8 cellular contexts compared by ENCODE assay signal in genomic region chr6:87151471-87151785, GRCh38. TPM values are rescaled to one million over a fixed set of nuclear protein-coding genes. Genes with fewer than 3 reads are reported as not detected.
DNase-seq lines count a peak whose midpoint lies in the region; ATAC-seq and TF ChIP-seq lines count a peak whose summit lies in the region.

No MANE protein-coding gene starts in this region.

- no peaks in the 10 kb centered on the region for H3K9me3 Mint-ChIP-seq in activated CD8-positive, alpha-beta memory T cell treated with anti-CD3 and anti-CD28 coated beads, Interleukin-2, amount 10 ng/mL, durations not matched to agents 7 days and 5 days (ENCODE audit: low read depth)
- no peaks in the 10 kb centered on the region for H3K9me3 Mint-ChIP-seq in activated naive CD8-positive, alpha-beta T cell treated with anti-CD3 and anti-CD28 coated beads, Interleukin-2, amount 50 U/mL, for 24 hours

- no peaks in the 10 kb centered on the region for H3K27me3 Mint-ChIP-seq in activated CD8-positive, alpha-beta memory T cell treated with anti-CD3 and anti-CD28 coated beads, Interleukin-2, amount 10 ng/mL, durations not matched to agents 7 days and 5 days
- H3K27me3 Mint-ChIP-seq in activated naive CD8-positive, alpha-beta T cell treated with anti-CD3 and anti-CD28 coated beads, Interleukin-2, amount 50 U/mL, for 24 hours, result no peaks in the 10 kb centered on the region

- no peak for DNase-seq in activated CD8-positive, alpha-beta memory T cell treated with anti-CD3 and anti-CD28 coated beads, Interleukin-2, amount 10 ng/mL, durations not matched to agents 7 days and 5 days
- DNase-seq in activated CD8-positive, alpha-beta memory T cell treated with anti-CD3 and anti-CD28 coated beads for 24 hours, result no peak
- no peak for DNase-seq in activated naive CD8-positive, alpha-beta T cell treated with anti-CD3 and anti-CD28 coated beads, Interleukin-2, amount 50 U/mL, for 24 hours
- DNase-seq in left lung, result no peak
- no peak for DNase-seq in NCI-H2171 treated with DMSO at 0.1 percent for 48 hours (lab: John Stamatoyannopoulos, UW)

- H3K4me3 ChIP-seq in left lung (peak overlapping the region; percentile 62 to 64), thymus (ENCODE audit: low read length) (peak overlapping the region; percentile 73)

- H3K27me3 ChIP-seq in left lung (no peaks in the 10 kb centered on the region), thymus (ENCODE audit: control insufficient read depth, insufficient read depth) (no peaks in the 10 kb centered on the region)

- no peak for TF ChIP-seq CTCF in left lung (IDR thresholded peaks at IDR 0.05)

- peak overlapping the region; percentile 78 for H3K4me3 Mint-ChIP-seq in activated CD8-positive, alpha-beta memory T cell treated with anti-CD3 and anti-CD28 coated beads, Interleukin-2, amount 10 ng/mL, durations not matched to agents 7 days and 5 days
- peak overlapping the region; percentile 91 for H3K4me3 Mint-ChIP-seq in activated naive CD8-positive, alpha-beta T cell treated with anti-CD3 and anti-CD28 coated beads, Interleukin-2, amount 50 U/mL, for 24 hours

- H3K27ac ChIP-seq in left lung, result peak overlapping the region; percentile 83 to 88
- no peak overlapping the region for H3K27ac ChIP-seq in thymus (ENCODE audit: low read depth)

- H3K4me1 ChIP-seq in left lung (peaks cover 0 to 43% of the 10 kb centered on the region in 2 donors), thymus (ENCODE audit: control insufficient read depth, insufficient read depth, low read length) (peaks cover 9% of the 10 kb centered on the region)

- 56% methylated on average over 4 of the region's 4 CpGs for WGBS in thymus

- peaks cover 38% of the 10 kb centered on the region for H3K4me1 Mint-ChIP-seq in activated CD8-positive, alpha-beta memory T cell treated with anti-CD3 and anti-CD28 coated beads, Interleukin-2, amount 10 ng/mL, durations not matched to agents 7 days and 5 days
- H3K4me1 Mint-ChIP-seq in activated naive CD8-positive, alpha-beta T cell treated with anti-CD3 and anti-CD28 coated beads, Interleukin-2, amount 50 U/mL, for 24 hours, result peaks cover 42% of the 10 kb centered on the region

- CTCF ChIA-PET in activated CD8-positive, alpha-beta memory T cell treated with anti-CD3 and anti-CD28 coated beads, Interleukin-2, amount 10 ng/mL, durations not matched to agents 7 days and 5 days (lab: Charles Lee), result no interaction called here

- peaks cover 4% of the 10 kb centered on the region for H3K36me3 Mint-ChIP-seq in activated CD8-positive, alpha-beta memory T cell treated with anti-CD3 and anti-CD28 coated beads, Interleukin-2, amount 10 ng/mL, durations not matched to agents 7 days and 5 days
- peaks cover 4% of the 10 kb centered on the region for H3K36me3 Mint-ChIP-seq in activated naive CD8-positive, alpha-beta T cell treated with anti-CD3 and anti-CD28 coated beads, Interleukin-2, amount 50 U/mL, for 24 hours (ENCODE audit: low read depth)

- peak overlapping the region; percentile 98 for H3K27ac Mint-ChIP-seq in activated CD8-positive, alpha-beta memory T cell treated with anti-CD3 and anti-CD28 coated beads, Interleukin-2, amount 10 ng/mL, durations not matched to agents 7 days and 5 days
- H3K27ac Mint-ChIP-seq in activated naive CD8-positive, alpha-beta T cell treated with anti-CD3 and anti-CD28 coated beads, Interleukin-2, amount 50 U/mL, for 24 hours, result peak overlapping the region; percentile 99

- no peaks in the 10 kb centered on the region for H3K36me3 ChIP-seq in left lung
- no peaks in the 10 kb centered on the region for H3K36me3 ChIP-seq in thymus (ENCODE audit: control insufficient read depth, insufficient read depth)

- H3K9me3 ChIP-seq in left lung (no peaks in the 10 kb centered on the region), thymus (ENCODE audit: control insufficient read depth) (no peaks in the 10 kb centered on the region)

- no peak for ATAC-seq in activated CD8-positive, alpha-beta memory T cell treated with anti-CD3 and anti-CD28 coated beads, Interleukin-2, amount 10 ng/mL, durations not matched to agents 7 days and 5 days
- ATAC-seq in activated naive CD8-positive, alpha-beta T cell treated with anti-CD3 and anti-CD28 coated beads, Interleukin-2, amount 50 U/mL, for 24 hours, result no peak
- ATAC-seq in left lung (no peak), HG02588 (IDR thresholded peaks at IDR 0.05; ENCODE audit: unreplicated experiment) (no peak), GM21390 (IDR thresholded peaks at IDR 0.05; ENCODE audit: unreplicated experiment) (no peak)

- intact Hi-C loops in left lung (cut with DNase I), result no loop called here

RNA-seq across cellular contexts. Expression of gene ZNF292, which starts 3.9 kb away (rescaled TPM):
- total RNA-seq in activated CD8-positive, alpha-beta memory T cell treated with anti-CD3 and anti-CD28 coated beads, Interleukin-2, amount 10 ng/mL, durations not matched to agents 7 days and 5 days, result 10 to 100 TPM; 47.9 to 58.5 TPM
- total RNA-seq in left lung, result 10 to 100 TPM; 25.2 to 29.1 TPM
- polyA plus RNA-seq in thymus, result 10.9 TPM

RNA-seq across cellular contexts. Expression of gene CGA, which starts 56.5 kb away (rescaled TPM):
- not detected for total RNA-seq in activated CD8-positive, alpha-beta memory T cell treated with anti-CD3 and anti-CD28 coated beads, Interleukin-2, amount 10 ng/mL, durations not matched to agents 7 days and 5 days
- total RNA-seq in left lung, result not detected
- polyA plus RNA-seq in thymus, result 5.0 TPM
